3 cellular contexts compared by ENCODE assay signal in genomic region chr6:120924214-120924613, GRCh38.
"Had no signal": no experiment of that assay in that cellular context is flagged by ENCODE, and none has a peak within 500 bp of the region (broad histone marks: within the 10 kb centered on the region; RNA-seq: fewer than 3 reads in every experiment).

No MANE protein-coding gene starts in this region.

- DNase-seq: GDM1, GF-D8 had no signal

- ATAC-seq: GM12878 had no signal

- H3K4me3 ChIP-seq: GM12878 had no signal
